In the genomic region with DNA sequence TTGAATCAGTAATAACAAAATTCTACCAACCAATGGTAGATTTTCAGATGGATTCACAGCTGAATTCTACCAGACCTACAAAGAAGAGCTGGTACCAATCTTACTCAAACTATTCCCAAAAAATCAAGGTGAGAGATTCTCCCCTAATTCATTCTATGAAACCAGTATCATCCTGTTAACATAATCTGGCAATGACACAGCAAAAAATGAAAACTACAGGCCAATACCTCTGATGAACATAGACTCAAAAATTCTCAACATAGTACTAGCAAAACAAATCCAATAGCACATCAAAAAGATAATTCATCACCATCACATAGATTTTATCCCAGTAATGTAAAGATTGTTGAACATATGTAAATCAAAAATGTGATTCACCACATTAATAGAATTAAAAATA, we compare ENCODE assay signal across 4 cellular contexts.
TF ChIP-seq lines count a peak whose summit lies in the region.

No MANE protein-coding gene starts in this region.

TF ChIP-seq in HepG2, 621 proteins besides CTCF, POLR2A, EP300 and RAD21:
- peak; percentile 77 for TF ChIP-seq NFE2L2 (IDR thresholded peaks at IDR 0.05; ENCODE audit: low read length)
- TF ChIP-seq ZNF101 (CRISPR knock-in tag; IDR thresholded peaks at IDR 0.05; ENCODE audit: borderline replicate concordance, low read depth): no peak

TF ChIP-seq in GM23338, 12 proteins besides CTCF, POLR2A, EP300 and RAD21 (continues in another document):
- TF ChIP-seq JUNB (IDR thresholded peaks at IDR 0.05; ENCODE audit: unreplicated experiment) (no peak), NANOG (IDR thresholded peaks at IDR 0.05; ENCODE audit: borderline replicate concordance) (no peak)
- TF ChIP-seq, protein P1, sequence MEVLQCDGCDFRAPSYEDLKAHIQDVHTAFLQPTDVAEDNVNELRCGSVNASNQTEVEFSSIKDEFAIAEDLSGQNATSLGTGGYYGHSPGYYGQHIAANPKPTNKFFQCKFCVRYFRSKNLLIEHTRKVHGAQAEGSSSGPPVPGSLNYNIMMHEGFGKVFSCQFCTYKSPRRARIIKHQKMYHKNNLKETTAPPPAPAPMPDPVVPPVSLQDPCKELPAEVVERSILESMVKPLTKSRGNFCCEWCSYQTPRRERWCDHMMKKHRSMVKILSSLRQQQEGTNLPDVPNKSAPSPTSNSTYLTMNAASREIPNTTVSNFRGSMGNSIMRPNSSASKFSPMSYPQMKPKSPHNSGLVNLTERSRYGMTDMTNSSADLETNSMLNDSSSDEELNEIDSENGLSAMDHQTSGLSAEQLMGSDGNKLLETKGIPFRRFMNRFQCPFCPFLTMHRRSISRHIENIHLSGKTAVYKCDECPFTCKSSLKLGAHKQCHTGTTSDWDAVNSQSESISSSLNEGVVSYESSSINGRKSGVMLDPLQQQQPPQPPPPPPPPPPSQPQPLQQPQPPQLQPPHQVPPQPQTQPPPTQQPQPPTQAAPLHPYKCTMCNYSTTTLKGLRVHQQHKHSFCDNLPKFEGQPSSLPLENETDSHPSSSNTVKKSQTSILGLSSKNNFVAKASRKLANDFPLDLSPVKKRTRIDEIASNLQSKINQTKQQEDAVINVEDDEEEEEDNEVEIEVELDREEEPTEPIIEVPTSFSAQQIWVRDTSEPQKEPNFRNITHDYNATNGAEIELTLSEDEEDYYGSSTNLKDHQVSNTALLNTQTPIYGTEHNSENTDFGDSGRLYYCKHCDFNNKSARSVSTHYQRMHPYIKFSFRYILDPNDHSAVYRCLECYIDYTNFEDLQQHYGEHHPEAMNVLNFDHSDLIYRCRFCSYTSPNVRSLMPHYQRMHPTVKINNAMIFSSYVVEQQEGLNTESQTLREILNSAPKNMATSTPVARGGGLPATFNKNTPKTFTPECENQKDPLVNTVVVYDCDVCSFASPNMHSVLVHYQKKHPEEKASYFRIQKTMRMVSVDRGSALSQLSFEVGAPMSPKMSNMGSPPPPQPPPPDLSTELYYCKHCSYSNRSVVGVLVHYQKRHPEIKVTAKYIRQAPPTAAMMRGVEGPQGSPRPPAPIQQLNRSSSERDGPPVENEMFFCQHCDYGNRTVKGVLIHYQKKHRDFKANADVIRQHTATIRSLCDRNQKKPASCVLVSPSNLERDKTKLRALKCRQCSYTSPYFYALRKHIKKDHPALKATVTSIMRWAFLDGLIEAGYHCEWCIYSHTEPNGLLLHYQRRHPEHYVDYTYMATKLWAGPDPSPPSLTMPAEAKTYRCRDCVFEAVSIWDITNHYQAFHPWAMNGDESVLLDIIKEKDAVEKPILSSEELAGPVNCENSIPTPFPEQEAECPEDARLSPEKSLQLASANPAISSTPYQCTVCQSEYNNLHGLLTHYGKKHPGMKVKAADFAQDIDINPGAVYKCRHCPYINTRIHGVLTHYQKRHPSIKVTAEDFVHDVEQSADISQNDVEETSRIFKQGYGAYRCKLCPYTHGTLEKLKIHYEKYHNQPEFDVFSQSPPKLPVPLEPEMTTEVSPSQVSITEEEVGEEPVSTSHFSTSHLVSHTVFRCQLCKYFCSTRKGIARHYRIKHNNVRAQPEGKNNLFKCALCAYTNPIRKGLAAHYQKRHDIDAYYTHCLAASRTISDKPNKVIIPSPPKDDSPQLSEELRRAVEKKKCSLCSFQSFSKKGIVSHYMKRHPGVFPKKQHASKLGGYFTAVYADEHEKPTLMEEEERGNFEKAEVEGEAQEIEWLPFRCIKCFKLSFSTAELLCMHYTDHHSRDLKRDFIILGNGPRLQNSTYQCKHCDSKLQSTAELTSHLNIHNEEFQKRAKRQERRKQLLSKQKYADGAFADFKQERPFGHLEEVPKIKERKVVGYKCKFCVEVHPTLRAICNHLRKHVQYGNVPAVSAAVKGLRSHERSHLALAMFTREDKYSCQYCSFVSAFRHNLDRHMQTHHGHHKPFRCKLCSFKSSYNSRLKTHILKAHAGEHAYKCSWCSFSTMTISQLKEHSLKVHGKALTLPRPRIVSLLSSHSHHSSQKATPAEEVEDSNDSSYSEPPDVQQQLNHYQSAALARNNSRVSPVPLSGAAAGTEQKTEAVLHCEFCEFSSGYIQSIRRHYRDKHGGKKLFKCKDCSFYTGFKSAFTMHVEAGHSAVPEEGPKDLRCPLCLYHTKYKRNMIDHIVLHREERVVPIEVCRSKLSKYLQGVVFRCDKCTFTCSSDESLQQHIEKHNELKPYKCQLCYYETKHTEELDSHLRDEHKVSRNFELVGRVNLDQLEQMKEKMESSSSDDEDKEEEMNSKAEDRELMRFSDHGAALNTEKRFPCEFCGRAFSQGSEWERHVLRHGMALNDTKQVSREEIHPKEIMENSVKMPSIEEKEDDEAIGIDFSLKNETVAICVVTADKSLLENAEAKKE (CRISPR knock-in tag; IDR thresholded peaks at IDR 0.05): no peak

TF ChIP-seq in IMR-90, 13 proteins besides CTCF, POLR2A, EP300 and RAD21:
- TF ChIP-seq CHD1 (IDR thresholded peaks at IDR 0.05; ENCODE audit: low read depth, low read length) (no peak), NFE2L2 (IDR thresholded peaks at IDR 0.05; ENCODE audit: low read depth, low read length) (peak; percentile 62; the same call in 1 of the 2 replicates)

TF ChIP-seq in K562, 482 proteins besides CTCF, POLR2A, EP300 and RAD21:
- TF ChIP-seq ZNF316 (IDR thresholded peaks at IDR 0.05) (peak; percentile 32; the same call in 1 of the 2 replicates), CSDE1 (IDR thresholded peaks at IDR 0.05) (no peak), NR2C1 (IDR thresholded peaks at IDR 0.05) (no peak), NR2C1 (tag; IDR thresholded peaks at IDR 0.05) (no peak), C11orf30 (IDR thresholded peaks at IDR 0.05; ENCODE audit: low read depth) (peak; percentile 44; the same call in 1 of the 2 replicates), MAFG (tag; conservative IDR thresholded peaks at IDR 0.05) (peak; percentile 67), MAFF (IDR thresholded peaks at IDR 0.05; ENCODE audit: low read length) (peak; percentile 46; the same call in 1 of the 2 replicates), ZBTB40 (IDR thresholded peaks at IDR 0.05) (no peak), ZBTB40 (CRISPR knock-in tag; IDR thresholded peaks at IDR 0.05) (no peak), NFE2 (IDR thresholded peaks at IDR 0.05; ENCODE audit: low read depth) (peak; percentile 60)
